ENCODE assay signal across 1 cellular context in genomic region chr5:148806520-148806931, GRCh38.
TF ChIP-seq lines count a peak whose summit lies in the region.

No MANE protein-coding gene starts in this region.

TF ChIP-seq in K562, 482 proteins besides CTCF, POLR2A, EP300 and RAD21 (continued from another document and continues in another):
- TF ChIP-seq, protein P1, sequence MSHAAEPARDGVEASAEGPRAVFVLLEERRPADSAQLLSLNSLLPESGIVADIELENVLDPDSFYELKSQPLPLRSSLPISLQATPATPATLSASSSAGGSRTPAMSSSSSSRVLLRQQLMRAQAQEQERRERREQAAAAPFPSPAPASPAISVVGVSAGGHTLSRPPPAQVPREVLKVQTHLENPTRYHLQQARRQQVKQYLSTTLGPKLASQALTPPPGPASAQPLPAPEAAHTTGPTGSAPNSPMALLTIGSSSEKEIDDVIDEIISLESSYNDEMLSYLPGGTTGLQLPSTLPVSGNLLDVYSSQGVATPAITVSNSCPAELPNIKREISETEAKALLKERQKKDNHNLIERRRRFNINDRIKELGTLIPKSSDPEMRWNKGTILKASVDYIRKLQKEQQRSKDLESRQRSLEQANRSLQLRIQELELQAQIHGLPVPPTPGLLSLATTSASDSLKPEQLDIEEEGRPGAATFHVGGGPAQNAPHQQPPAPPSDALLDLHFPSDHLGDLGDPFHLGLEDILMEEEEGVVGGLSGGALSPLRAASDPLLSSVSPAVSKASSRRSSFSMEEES (CRISPR knock-in tag; IDR thresholded peaks at IDR 0.05) = no peak
- TF ChIP-seq HNRNPUL1 (IDR thresholded peaks at IDR 0.05; ENCODE audit: low read length) (no peak), TBL1XR1 (IDR thresholded peaks at IDR 0.05; ENCODE audit: low read length in 2 of 2) (peak in 1 of 2 experiments; percentile 68; a peak in 2 of 4 replicates), TEAD4 (IDR thresholded peaks at IDR 0.05; ENCODE audit: low read length) (peak; percentile 84), TEAD4 (CRISPR knock-in tag; IDR thresholded peaks at IDR 0.05; ENCODE audit: borderline replicate concordance) (no peak), RAD51 (IDR thresholded peaks at IDR 0.05; ENCODE audit: borderline replicate concordance, low read depth) (no peak), PBX2 (CRISPR knock-in tag; IDR thresholded peaks at IDR 0.05; ENCODE audit: low read depth) (no peak), PBX2 (tag; conservative IDR thresholded peaks at IDR 0.05; ENCODE audit: low read depth) (no peak), ZNF384 (IDR thresholded peaks at IDR 0.05; ENCODE audit: low read depth, low read length) (no peak), ATF3 (IDR thresholded peaks at IDR 0.05) (peak; percentile 79; the same call in 1 of the 2 replicates), ATF3 (CRISPR knock-in tag; conservative IDR thresholded peaks at IDR 0.05) (no peak), TAL1 (IDR thresholded peaks at IDR 0.05) (peak; percentile 88), KLF16 (IDR thresholded peaks at IDR 0.05) (0 out of 2 replicates have a peak, but pooled peaks have one; percentile 22), FOXJ2 (tag; IDR thresholded peaks at IDR 0.05) (peak; percentile 77), ELF4 (CRISPR knock-in tag; IDR thresholded peaks at IDR 0.05) (peak; percentile 45; the same call in 1 of the 2 replicates), CTBP1 (IDR thresholded peaks at IDR 0.05; ENCODE audit: borderline replicate concordance) (peak; percentile 96), FUS (optimal IDR thresholded peaks at IDR 0.05; ENCODE audit: low read depth, low read length) (no peak), ESRRA (IDR thresholded peaks at IDR 0.05; ENCODE audit: borderline replicate concordance, low read depth) (peak; percentile 80), NFE2 (IDR thresholded peaks at IDR 0.05; ENCODE audit: low read depth) (peak; percentile 55), MTA3 (IDR thresholded peaks at IDR 0.05; ENCODE audit: borderline replicate concordance) (peak; percentile 71; the same call in 1 of the 2 replicates), CSDE1 (IDR thresholded peaks at IDR 0.05) (no peak), SPI1 (IDR thresholded peaks at IDR 0.05; ENCODE audit: borderline replicate concordance, low read depth, low read length) (no peak), NCOR1 (IDR thresholded peaks at IDR 0.05) (peak; percentile 89), FOSL1 (tag; conservative IDR thresholded peaks at IDR 0.05) (peak; percentile 92), NEUROD1 (IDR thresholded peaks at IDR 0.05; ENCODE audit: borderline replicate concordance, low read depth, low read length, partially characterized antibody) (peak; percentile 30), TEAD1 (CRISPR knock-in tag; IDR thresholded peaks at IDR 0.05) (no peak), KDM1A (IDR thresholded peaks at IDR 0.05) (peak; percentile 33 to 70; a peak in 3 of 4 replicates), TGIF2 (CRISPR knock-in tag; IDR thresholded peaks at IDR 0.05) (no peak), PRPF4 (IDR thresholded peaks at IDR 0.05; ENCODE audit: insufficient read depth, low read depth, low read length, poor library complexity, severe bottlenecking) (no peak), HDAC1 (IDR thresholded peaks at IDR 0.05) (peak in 1 of 2 experiments; percentile 85; a peak in 2 of 4 replicates), ZNF699 (CRISPR knock-in tag; IDR thresholded peaks at IDR 0.05; ENCODE audit: insufficient replicate concordance) (no peak), LEF1 (IDR thresholded peaks at IDR 0.05) (peak; percentile 76), DMBX1 (CRISPR knock-in tag; IDR thresholded peaks at IDR 0.05; ENCODE audit: borderline replicate concordance) (peak; percentile 66), CBFA2T2 (conservative IDR thresholded peaks at IDR 0.05) (peak; percentile 90), NFYB (IDR thresholded peaks at IDR 0.05; ENCODE audit: extremely low read depth, insufficient read length) (no peak), CBFB (CRISPR knock-in tag; IDR thresholded peaks at IDR 0.05) (no peak), CREB3 (tag; conservative IDR thresholded peaks at IDR 0.05; ENCODE audit: low read depth) (no peak), CCNT2 (IDR thresholded peaks at IDR 0.05; ENCODE audit: borderline replicate concordance, extremely low read depth, insufficient read length, low read depth, low read length) (peak; percentile 66), CREB1 (IDR thresholded peaks at IDR 0.05) (no peak), CREB1 (CRISPR knock-in tag; IDR thresholded peaks at IDR 0.05) (no peak), CREBBP (IDR thresholded peaks at IDR 0.05; ENCODE audit: low read depth, low read length) (no peak), ZNF354B (CRISPR knock-in tag; IDR thresholded peaks at IDR 0.05) (no peak), MYC (IDR thresholded peaks at IDR 0.05; ENCODE audit: low read depth, low read length) (peak; percentile 64), MYC (CRISPR knock-in tag; IDR thresholded peaks at IDR 0.05; ENCODE audit: borderline replicate concordance, low read depth) (no peak), MAFK (IDR thresholded peaks at IDR 0.05; ENCODE audit: low read length) (peak; percentile 54), ZNF239 (CRISPR knock-in tag; IDR thresholded peaks at IDR 0.05) (peak; percentile 57)
- TF ChIP-seq, protein P2, sequence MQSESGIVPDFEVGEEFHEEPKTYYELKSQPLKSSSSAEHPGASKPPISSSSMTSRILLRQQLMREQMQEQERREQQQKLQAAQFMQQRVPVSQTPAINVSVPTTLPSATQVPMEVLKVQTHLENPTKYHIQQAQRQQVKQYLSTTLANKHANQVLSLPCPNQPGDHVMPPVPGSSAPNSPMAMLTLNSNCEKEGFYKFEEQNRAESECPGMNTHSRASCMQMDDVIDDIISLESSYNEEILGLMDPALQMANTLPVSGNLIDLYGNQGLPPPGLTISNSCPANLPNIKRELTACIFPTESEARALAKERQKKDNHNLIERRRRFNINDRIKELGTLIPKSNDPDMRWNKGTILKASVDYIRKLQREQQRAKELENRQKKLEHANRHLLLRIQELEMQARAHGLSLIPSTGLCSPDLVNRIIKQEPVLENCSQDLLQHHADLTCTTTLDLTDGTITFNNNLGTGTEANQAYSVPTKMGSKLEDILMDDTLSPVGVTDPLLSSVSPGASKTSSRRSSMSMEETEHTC (IDR thresholded peaks at IDR 0.05) = peak; percentile 9; the same call in 1 of the 2 replicates
- TF ChIP-seq, protein P3, sequence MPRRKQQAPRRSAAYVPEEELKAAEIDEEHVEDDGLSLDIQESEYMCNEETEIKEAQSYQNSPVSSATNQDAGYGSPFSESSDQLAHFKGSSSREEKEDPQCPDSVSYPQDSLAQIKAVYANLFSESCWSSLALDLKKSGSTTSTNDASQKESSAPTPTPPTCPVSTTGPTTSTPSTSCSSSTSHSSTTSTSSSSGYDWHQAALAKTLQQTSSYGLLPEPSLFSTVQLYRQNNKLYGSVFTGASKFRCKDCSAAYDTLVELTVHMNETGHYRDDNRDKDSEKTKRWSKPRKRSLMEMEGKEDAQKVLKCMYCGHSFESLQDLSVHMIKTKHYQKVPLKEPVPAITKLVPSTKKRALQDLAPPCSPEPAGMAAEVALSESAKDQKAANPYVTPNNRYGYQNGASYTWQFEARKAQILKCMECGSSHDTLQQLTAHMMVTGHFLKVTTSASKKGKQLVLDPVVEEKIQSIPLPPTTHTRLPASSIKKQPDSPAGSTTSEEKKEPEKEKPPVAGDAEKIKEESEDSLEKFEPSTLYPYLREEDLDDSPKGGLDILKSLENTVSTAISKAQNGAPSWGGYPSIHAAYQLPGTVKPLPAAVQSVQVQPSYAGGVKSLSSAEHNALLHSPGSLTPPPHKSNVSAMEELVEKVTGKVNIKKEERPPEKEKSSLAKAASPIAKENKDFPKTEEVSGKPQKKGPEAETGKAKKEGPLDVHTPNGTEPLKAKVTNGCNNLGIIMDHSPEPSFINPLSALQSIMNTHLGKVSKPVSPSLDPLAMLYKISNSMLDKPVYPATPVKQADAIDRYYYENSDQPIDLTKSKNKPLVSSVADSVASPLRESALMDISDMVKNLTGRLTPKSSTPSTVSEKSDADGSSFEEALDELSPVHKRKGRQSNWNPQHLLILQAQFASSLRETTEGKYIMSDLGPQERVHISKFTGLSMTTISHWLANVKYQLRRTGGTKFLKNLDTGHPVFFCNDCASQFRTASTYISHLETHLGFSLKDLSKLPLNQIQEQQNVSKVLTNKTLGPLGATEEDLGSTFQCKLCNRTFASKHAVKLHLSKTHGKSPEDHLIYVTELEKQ (CRISPR knock-in tag; IDR thresholded peaks at IDR 0.05) = no peak
- TF ChIP-seq, protein P4, sequence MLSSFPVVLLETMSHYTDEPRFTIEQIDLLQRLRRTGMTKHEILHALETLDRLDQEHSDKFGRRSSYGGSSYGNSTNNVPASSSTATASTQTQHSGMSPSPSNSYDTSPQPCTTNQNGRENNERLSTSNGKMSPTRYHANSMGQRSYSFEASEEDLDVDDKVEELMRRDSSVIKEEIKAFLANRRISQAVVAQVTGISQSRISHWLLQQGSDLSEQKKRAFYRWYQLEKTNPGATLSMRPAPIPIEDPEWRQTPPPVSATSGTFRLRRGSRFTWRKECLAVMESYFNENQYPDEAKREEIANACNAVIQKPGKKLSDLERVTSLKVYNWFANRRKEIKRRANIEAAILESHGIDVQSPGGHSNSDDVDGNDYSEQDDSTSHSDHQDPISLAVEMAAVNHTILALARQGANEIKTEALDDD (IDR thresholded peaks at IDR 0.05) = 0 out of 2 replicates have a peak, but pooled peaks have one; percentile 15
- TF ChIP-seq, protein P5, sequence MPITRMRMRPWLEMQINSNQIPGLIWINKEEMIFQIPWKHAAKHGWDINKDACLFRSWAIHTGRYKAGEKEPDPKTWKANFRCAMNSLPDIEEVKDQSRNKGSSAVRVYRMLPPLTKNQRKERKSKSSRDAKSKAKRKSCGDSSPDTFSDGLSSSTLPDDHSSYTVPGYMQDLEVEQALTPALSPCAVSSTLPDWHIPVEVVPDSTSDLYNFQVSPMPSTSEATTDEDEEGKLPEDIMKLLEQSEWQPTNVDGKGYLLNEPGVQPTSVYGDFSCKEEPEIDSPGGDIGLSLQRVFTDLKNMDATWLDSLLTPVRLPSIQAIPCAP (CRISPR knock-in tag; IDR thresholded peaks at IDR 0.05; ENCODE audit: borderline replicate concordance) = peak; percentile 22; the same call in 1 of the 2 replicates
- TF ChIP-seq, protein P6, sequence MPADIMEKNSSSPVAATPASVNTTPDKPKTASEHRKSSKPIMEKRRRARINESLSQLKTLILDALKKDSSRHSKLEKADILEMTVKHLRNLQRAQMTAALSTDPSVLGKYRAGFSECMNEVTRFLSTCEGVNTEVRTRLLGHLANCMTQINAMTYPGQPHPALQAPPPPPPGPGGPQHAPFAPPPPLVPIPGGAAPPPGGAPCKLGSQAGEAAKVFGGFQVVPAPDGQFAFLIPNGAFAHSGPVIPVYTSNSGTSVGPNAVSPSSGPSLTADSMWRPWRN (IDR thresholded peaks at IDR 0.05; ENCODE audit: low read depth) = 0 out of 2 replicates have a peak, but pooled peaks have one; percentile 40
- TF ChIP-seq, protein P7, sequence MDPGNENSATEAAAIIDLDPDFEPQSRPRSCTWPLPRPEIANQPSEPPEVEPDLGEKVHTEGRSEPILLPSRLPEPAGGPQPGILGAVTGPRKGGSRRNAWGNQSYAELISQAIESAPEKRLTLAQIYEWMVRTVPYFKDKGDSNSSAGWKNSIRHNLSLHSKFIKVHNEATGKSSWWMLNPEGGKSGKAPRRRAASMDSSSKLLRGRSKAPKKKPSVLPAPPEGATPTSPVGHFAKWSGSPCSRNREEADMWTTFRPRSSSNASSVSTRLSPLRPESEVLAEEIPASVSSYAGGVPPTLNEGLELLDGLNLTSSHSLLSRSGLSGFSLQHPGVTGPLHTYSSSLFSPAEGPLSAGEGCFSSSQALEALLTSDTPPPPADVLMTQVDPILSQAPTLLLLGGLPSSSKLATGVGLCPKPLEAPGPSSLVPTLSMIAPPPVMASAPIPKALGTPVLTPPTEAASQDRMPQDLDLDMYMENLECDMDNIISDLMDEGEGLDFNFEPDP (CRISPR knock-in tag; IDR thresholded peaks at IDR 0.05) = no peak
